ENCODE assay signal across 7 cellular contexts in genomic region chr1:234683856-234684632, GRCh38.
DNase-seq lines count a peak whose midpoint lies in the region; ATAC-seq, FAIRE-seq and TF ChIP-seq lines count a peak whose summit lies in the region.

No MANE protein-coding gene starts in this region.

- CTCF ChIA-PET in mammary epithelial cell (lab: Charles Lee; ENCODE audit: low non-redundant PET), result interaction anchor here (0.9 kb wide), 1 partner anchor 54 kb away, joined by 9 read pairs; no protein-coding TSS in a partner anchor

- intact Hi-C loops in mammary epithelial cell (cut with micrococcal nuclease), result loop anchor here (1.0 to 2.0 kb wide), 2 partner anchors 27 to 39 kb away; no protein-coding TSS in a partner anchor
- intact Hi-C loops in left colon (cut with DNase I, micrococcal nuclease), result no loop called here

- H3K79me2 ChIP-seq in mammary epithelial cell (ENCODE audit: insufficient read depth, low read length), result no peaks in the 10 kb centered on the region

- no peak for TF ChIP-seq CTCF in mammary epithelial cell (conservative IDR thresholded peaks at IDR 0.05 in 1 of 2, IDR thresholded peaks at IDR 0.05 in 1 of 2; ENCODE audit: extremely low read depth in 1 of 2, insufficient read depth in 1 of 2, low read depth in 1 of 2, low read length in 2 of 2)

- no peak overlapping the region for H3K9ac ChIP-seq in mammary epithelial cell (ENCODE audit: insufficient read depth, low read length)

- no TSS peak for BruUV-seq in mammary epithelial cell (replicated peaks; lab: Mats Ljungman, UMichigan)

- peak; percentile 74 for FAIRE-seq in urothelium cell line (lab: Jason Lieb, UNC)

- H2AFZ ChIP-seq in mammary epithelial cell (ENCODE audit: low read depth, low read length), result peak overlapping the region; percentile 8

- H3K4me3 ChIP-seq in mammary epithelial cell (replicated peaks in 1 of 3; ENCODE audit: insufficient read depth in 1 of 3, low read depth in 2 of 3, low read length in 3 of 3), result no peak overlapping the region

- no peaks in the 10 kb centered on the region for H3K27me3 ChIP-seq in mammary epithelial cell (ENCODE audit: insufficient read depth, low read length)

- 8% methylated on average over 10 of the region's 10 CpGs for WGBS in mammary epithelial cell (ENCODE audit: low coverage, missing lambda C conversion rate)

- in situ Hi-C loops in mammary epithelial cell (cut with MboI; ENCODE audit: low sequenced_read_pairs in 2 of 2), result no loop called here

- no peak overlapping the region for H3K4me2 ChIP-seq in mammary epithelial cell (ENCODE audit: insufficient read depth, low read depth, low read length)

- no peaks in the 10 kb centered on the region for H3K36me3 ChIP-seq in mammary epithelial cell (ENCODE audit: insufficient read depth, low read length)

- DNase-seq in Kasumi-1 (lab: John Stamatoyannopoulos, UW) (peak; percentile 12 to 22), mammary epithelial cell (peak; percentile 85), left colon (peak in 1 of 2 donors; percentile 58), urothelium cell line (ENCODE audit: low spot score) (peak; percentile 72), HK-2 (ENCODE audit: unreplicated experiment) (no peak), COLO668 (lab: John Stamatoyannopoulos, UW; ENCODE audit: unreplicated experiment) (no peak)

- peaks cover 11% of the 10 kb centered on the region for H3K4me1 ChIP-seq in mammary epithelial cell (ENCODE audit: insufficient read depth, low read length)

- H4K20me1 ChIP-seq in mammary epithelial cell (ENCODE audit: insufficient read depth, low read length), result no peaks in the 10 kb centered on the region

- H3K9me3 ChIP-seq in mammary epithelial cell (replicated peaks; ENCODE audit: insufficient read depth, low read length), result peaks cover 3% of the 10 kb centered on the region

- ATAC-seq in left colon, result peak; percentile 97
- no peak for ATAC-seq in GM21423 (IDR thresholded peaks at IDR 0.05; ENCODE audit: unreplicated experiment)

- no peak overlapping the region for H3K27ac ChIP-seq in mammary epithelial cell (ENCODE audit: insufficient read depth, low read depth, low read length)

- dilution Hi-C loops in mammary epithelial cell (cut with HindIII; ENCODE audit: low sequenced_read_pairs), result no loop called here

Comparison
In these comparisons a context has a peak if more than half of its experiments do, and no peak if none do; other contexts are left out.
1. DNase-seq: peak in Kasumi-1 (2 of 2), mammary epithelial cell (single experiment) and urothelium cell line (single experiment); none in HK-2 (single experiment) and COLO668 (single experiment).